ENCODE assay signal across 14 cellular contexts in genomic region chr1:234271243-234271606, GRCh38.
A peak's percentile ranks its signal among the peaks of the same experiment; 100 is the strongest.
DNase-seq lines count a peak whose midpoint lies in the region; ATAC-seq, FAIRE-seq and TF ChIP-seq lines count a peak whose summit lies in the region.
"Had no signal": no experiment of that assay in that cellular context is flagged by ENCODE, and none has a peak within 500 bp of the region (broad histone marks: within the 10 kb centered on the region; RNA-seq: fewer than 3 reads in every experiment).

No MANE protein-coding gene starts in this region.

- no peak overlapping the region for H3K27ac Mint-ChIP-seq in T-helper 2 cell treated with Interferon-gamma antibody and Interleukin-4, amounts not matched to agents 5 μg/mL and 100 μg/mL, for 36 hours
- H3K27ac Mint-ChIP-seq: memory B cell had no signal

- no peak for FAIRE-seq in pancreas (lab: Jason Lieb, UNC)

- TF ChIP-seq POLR2A in GM18505 (IDR thresholded peaks at IDR 0.05; ENCODE audit: borderline replicate concordance, extremely low read depth, insufficient read depth, insufficient read length): no peak

- H3K27ac ChIP-seq in KMS-11 (peak overlapping the region; percentile 36; the same call in 1 of the 2 replicates), pancreas (no peak overlapping the region)
- H3K27ac ChIP-seq: gastrocnemius medialis, sigmoid colon had no signal

- no peaks in the 10 kb centered on the region for H3K36me3 Mint-ChIP-seq in T-helper 2 cell treated with Interferon-gamma antibody and Interleukin-4, amounts not matched to agents 5 μg/mL and 100 μg/mL, for 36 hours (ENCODE audit: low read depth)
- H3K36me3 Mint-ChIP-seq: memory B cell had no signal

- H3K4me3 ChIP-seq in KMS-11 (IDR thresholded peaks at IDR 0.05; ENCODE audit: insufficient read depth, low read depth, low read length): no peak overlapping the region
- H3K4me3 ChIP-seq in pancreas: no peak overlapping the region
- H3K4me3 ChIP-seq: gastrocnemius medialis, sigmoid colon had no signal

- H3K4me2 ChIP-seq in KMS-11: peak overlapping the region; percentile 49

- WGBS in pancreas, 2 donors: 62 to 67% methylated on average over 4 of the region's 4 CpGs

- H2AFZ ChIP-seq in KMS-11 (ENCODE audit: low read depth): peak overlapping the region; percentile 31; the same call in 1 of the 2 replicates

- no peaks in the 10 kb centered on the region for H3K36me3 ChIP-seq in KMS-11 (ENCODE audit: insufficient read depth)
- no peaks in the 10 kb centered on the region for H3K36me3 ChIP-seq in pancreas
- H3K36me3 ChIP-seq: gastrocnemius medialis, sigmoid colon had no signal

- peaks cover 18% of the 10 kb centered on the region for H3K4me1 Mint-ChIP-seq in T-helper 2 cell treated with Interferon-gamma antibody and Interleukin-4, amounts not matched to agents 5 μg/mL and 100 μg/mL, for 36 hours (ENCODE audit: low read depth)
- H3K4me1 Mint-ChIP-seq: memory B cell had no signal

- H3K27me3 ChIP-seq in KMS-11 (ENCODE audit: insufficient read depth, low read depth) (no peaks in the 10 kb centered on the region), pancreas (no peaks in the 10 kb centered on the region)
- H3K27me3 ChIP-seq: gastrocnemius medialis had no signal

- TF ChIP-seq CTCF in KMS-11 (conservative IDR thresholded peaks at IDR 0.05; ENCODE audit: low read depth, low read length): no peak
- no peak for TF ChIP-seq CTCF in pancreas (IDR thresholded peaks at IDR 0.05)

- peaks cover 16% of the 10 kb centered on the region for H3K27me3 Mint-ChIP-seq in T-helper 2 cell treated with Interferon-gamma antibody and Interleukin-4, amounts not matched to agents 5 μg/mL and 100 μg/mL, for 36 hours (ENCODE audit: low read depth)

- no peak for DNase-seq in Right ventricle myocardium superior
- no peak for DNase-seq in T-helper 2 cell treated with Interferon-gamma antibody and Interleukin-4, amounts not matched to agents 5 μg/mL and 100 μg/mL, for 36 hours (ENCODE audit: low spot score)
- DNase-seq in NCI-H146 treated with DMSO at 0.1 percent for 48 hours (lab: John Stamatoyannopoulos, UW; ENCODE audit: unreplicated experiment): no peak
- DNase-seq in pancreas: no peak
- DNase-seq: activated CD4-positive, alpha-beta T cell treated with anti-CD3 and anti-CD28 coated beads for 48 hours; gastrocnemius medialis; HCEC 1CT; NCI-H1417; sigmoid colon had no signal

- H3K9me3 ChIP-seq in pancreas: no peaks in the 10 kb centered on the region
- H3K9me3 ChIP-seq: gastrocnemius medialis, sigmoid colon had no signal

- peak overlapping the region; percentile 6; the same call in 1 of the 2 replicates for H3K9ac ChIP-seq in KMS-11

- no peaks in the 10 kb centered on the region for H3K9me3 Mint-ChIP-seq in T-helper 2 cell treated with Interferon-gamma antibody and Interleukin-4, amounts not matched to agents 5 μg/mL and 100 μg/mL, for 36 hours
- H3K9me3 Mint-ChIP-seq: memory B cell had no signal

- H3K4me3 Mint-ChIP-seq in T-helper 2 cell treated with Interferon-gamma antibody and Interleukin-4, amounts not matched to agents 5 μg/mL and 100 μg/mL, for 36 hours: no peak overlapping the region
- H3K4me3 Mint-ChIP-seq: memory B cell had no signal

- no peaks in the 10 kb centered on the region for H4K20me1 ChIP-seq in KMS-11 (ENCODE audit: insufficient read depth)

- peaks cover 19% of the 10 kb centered on the region for H3K4me1 ChIP-seq in KMS-11 (ENCODE audit: low read depth, poor library complexity, severe bottlenecking)
- peaks cover 0 to 9% (median 0%) of the 10 kb centered on the region in 3 donors for H3K4me1 ChIP-seq in pancreas
- H3K4me1 ChIP-seq: gastrocnemius medialis, sigmoid colon had no signal

- H3K79me2 ChIP-seq in KMS-11 (ENCODE audit: insufficient read depth, low read depth): no peaks in the 10 kb centered on the region

- ATAC-seq in GM18505 (IDR thresholded peaks at IDR 0.05; ENCODE audit: unreplicated experiment) (peak; percentile 93), GM19372 (IDR thresholded peaks at IDR 0.05; ENCODE audit: low read depth, unreplicated experiment) (peak; percentile 86), HG02870 (IDR thresholded peaks at IDR 0.05; ENCODE audit: unreplicated experiment) (peak; percentile 96), Right ventricle myocardium superior (ENCODE audit: poor library complexity) (no peak), pancreas (no peak)
- ATAC-seq: gastrocnemius medialis had no signal

- intact Hi-C loops in Right ventricle myocardium superior (cut with DNase I): no loop called here
- intact Hi-C loops in pancreas (cut with DNase I): no loop called here

Comparison
In these comparisons a context has a peak if more than half of its experiments do, and no peak if none do; other contexts are left out.
1. ATAC-seq: peak in GM18505 (single experiment), GM19372 (single experiment) and HG02870 (single experiment); none in Right ventricle myocardium superior (single experiment) and pancreas (0 of 4).